1 cellular context compared by ENCODE assay signal in the genomic region with DNA sequence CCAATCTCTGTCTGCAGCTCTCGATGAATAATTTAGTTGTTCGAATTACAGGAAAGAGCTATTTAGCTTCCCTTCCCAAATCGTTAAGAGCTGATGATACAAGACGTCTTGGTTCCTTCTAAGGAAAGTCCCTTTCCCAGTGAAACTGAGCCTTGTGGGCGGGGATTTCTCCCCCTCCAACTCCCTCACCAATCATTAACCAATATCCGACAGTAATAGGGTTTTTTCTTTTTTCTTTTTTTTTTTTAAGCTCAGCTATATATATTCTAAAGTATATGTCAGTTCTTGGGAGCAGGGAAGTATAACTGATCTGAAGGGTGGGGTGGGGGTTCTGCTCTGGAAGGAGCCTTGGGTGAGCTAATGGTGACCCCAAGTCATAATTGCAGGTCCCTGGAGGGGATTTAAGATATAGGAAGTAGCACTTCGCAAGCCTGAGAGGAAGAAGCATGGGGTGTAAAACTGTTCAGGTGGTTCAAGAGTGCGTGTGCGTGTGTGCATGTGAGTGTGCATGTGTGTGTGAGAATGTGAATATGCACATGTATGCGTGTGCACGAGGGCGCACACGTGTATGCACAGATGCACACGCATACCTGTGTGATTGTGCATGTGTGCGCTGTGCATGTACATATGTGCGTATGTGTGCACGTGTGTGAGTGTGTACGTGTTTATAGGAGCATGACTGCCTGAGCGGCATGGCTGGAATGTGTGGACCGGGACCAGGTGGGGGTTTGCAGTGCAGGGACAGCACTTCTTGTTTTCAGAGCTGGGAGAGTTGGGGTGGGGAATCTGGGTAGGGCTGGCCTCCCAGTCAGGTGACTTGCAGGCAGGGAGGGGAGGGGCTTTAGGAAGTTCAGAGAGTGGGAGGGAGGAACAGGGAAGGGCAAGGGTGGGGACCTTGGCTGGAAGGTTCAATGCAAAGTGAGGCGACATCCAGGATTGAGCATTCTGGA.
TF ChIP-seq lines count a peak whose summit lies in the region.

No MANE protein-coding gene starts in this region.

TF ChIP-seq in HepG2, 621 proteins besides CTCF, POLR2A, EP300 and RAD21 (continued from another document and continues in another):
- TF ChIP-seq, protein P1, sequence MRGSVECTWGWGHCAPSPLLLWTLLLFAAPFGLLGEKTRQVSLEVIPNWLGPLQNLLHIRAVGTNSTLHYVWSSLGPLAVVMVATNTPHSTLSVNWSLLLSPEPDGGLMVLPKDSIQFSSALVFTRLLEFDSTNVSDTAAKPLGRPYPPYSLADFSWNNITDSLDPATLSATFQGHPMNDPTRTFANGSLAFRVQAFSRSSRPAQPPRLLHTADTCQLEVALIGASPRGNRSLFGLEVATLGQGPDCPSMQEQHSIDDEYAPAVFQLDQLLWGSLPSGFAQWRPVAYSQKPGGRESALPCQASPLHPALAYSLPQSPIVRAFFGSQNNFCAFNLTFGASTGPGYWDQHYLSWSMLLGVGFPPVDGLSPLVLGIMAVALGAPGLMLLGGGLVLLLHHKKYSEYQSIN (CRISPR knock-in tag; IDR thresholded peaks at IDR 0.05; ENCODE audit: borderline replicate concordance): no peak
- TF ChIP-seq BHLHE40 (IDR thresholded peaks at IDR 0.05; ENCODE audit: low read length): peak; percentile 58
- 0 out of 2 replicates have a peak, but pooled peaks have one; percentile 21 for TF ChIP-seq ZC3H4 (CRISPR knock-in tag; IDR thresholded peaks at IDR 0.05; ENCODE audit: borderline replicate concordance)
- 0 out of 2 replicates have a peak, but pooled peaks have one; percentile 23 for TF ChIP-seq SPEN (CRISPR knock-in tag; IDR thresholded peaks at IDR 0.05; ENCODE audit: low read depth)
- no peak for TF ChIP-seq RXRB (CRISPR knock-in tag; IDR thresholded peaks at IDR 0.05; ENCODE audit: borderline replicate concordance)
- TF ChIP-seq, protein P2, sequence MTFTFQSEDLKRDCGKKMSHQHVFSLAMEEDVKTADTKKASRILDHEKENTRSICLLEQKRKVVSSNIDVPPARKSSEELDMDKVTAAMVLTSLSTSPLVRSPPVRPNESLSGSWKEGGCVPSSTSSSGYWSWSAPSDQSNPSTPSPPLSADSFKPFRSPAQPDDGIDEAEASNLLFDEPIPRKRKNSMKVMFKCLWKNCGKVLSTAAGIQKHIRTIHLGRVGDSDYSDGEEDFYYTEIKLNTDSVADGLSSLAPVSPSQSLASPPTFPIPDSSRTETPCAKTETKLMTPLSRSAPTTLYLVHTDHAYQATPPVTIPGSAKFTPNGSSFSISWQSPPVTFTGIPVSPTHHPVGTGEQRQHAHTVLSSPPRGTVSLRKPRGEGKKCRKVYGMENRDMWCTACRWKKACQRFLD (CRISPR knock-in tag; IDR thresholded peaks at IDR 0.05; ENCODE audit: borderline replicate concordance): no peak
- TF ChIP-seq, protein P3, sequence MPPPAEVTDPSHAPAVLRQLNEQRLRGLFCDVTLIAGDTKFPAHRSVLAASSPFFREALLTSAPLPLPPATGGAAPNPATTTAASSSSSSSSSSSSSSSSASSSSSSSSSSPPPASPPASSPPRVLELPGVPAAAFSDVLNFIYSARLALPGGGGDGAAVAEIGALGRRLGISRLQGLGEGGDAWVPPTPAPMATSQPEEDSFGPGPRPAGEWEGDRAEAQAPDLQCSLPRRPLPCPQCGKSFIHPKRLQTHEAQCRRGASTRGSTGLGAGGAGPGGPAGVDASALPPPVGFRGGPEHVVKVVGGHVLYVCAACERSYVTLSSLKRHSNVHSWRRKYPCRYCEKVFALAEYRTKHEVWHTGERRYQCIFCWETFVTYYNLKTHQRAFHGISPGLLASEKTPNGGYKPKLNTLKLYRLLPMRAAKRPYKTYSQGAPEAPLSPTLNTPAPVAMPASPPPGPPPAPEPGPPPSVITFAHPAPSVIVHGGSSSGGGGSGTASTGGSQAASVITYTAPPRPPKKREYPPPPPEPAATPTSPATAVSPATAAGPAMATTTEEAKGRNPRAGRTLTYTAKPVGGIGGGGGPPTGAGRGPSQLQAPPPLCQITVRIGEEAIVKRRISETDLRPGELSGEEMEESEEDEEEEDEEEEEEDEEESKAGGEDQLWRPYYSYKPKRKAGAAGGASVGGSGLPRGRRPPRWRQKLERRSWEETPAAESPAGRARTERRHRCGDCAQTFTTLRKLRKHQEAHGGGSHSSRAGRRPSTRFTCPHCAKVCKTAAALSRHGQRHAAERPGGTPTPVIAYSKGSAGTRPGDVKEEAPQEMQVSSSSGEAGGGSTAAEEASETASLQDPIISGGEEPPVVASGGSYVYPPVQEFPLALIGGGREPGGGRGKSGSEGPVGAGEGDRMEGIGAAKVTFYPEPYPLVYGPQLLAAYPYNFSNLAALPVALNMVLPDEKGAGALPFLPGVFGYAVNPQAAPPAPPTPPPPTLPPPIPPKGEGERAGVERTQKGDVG (CRISPR knock-in tag; IDR thresholded peaks at IDR 0.05; ENCODE audit: borderline replicate concordance): no peak
- TF ChIP-seq TAF1 (CRISPR knock-in tag; IDR thresholded peaks at IDR 0.05): no peak
- TF ChIP-seq, protein P4, sequence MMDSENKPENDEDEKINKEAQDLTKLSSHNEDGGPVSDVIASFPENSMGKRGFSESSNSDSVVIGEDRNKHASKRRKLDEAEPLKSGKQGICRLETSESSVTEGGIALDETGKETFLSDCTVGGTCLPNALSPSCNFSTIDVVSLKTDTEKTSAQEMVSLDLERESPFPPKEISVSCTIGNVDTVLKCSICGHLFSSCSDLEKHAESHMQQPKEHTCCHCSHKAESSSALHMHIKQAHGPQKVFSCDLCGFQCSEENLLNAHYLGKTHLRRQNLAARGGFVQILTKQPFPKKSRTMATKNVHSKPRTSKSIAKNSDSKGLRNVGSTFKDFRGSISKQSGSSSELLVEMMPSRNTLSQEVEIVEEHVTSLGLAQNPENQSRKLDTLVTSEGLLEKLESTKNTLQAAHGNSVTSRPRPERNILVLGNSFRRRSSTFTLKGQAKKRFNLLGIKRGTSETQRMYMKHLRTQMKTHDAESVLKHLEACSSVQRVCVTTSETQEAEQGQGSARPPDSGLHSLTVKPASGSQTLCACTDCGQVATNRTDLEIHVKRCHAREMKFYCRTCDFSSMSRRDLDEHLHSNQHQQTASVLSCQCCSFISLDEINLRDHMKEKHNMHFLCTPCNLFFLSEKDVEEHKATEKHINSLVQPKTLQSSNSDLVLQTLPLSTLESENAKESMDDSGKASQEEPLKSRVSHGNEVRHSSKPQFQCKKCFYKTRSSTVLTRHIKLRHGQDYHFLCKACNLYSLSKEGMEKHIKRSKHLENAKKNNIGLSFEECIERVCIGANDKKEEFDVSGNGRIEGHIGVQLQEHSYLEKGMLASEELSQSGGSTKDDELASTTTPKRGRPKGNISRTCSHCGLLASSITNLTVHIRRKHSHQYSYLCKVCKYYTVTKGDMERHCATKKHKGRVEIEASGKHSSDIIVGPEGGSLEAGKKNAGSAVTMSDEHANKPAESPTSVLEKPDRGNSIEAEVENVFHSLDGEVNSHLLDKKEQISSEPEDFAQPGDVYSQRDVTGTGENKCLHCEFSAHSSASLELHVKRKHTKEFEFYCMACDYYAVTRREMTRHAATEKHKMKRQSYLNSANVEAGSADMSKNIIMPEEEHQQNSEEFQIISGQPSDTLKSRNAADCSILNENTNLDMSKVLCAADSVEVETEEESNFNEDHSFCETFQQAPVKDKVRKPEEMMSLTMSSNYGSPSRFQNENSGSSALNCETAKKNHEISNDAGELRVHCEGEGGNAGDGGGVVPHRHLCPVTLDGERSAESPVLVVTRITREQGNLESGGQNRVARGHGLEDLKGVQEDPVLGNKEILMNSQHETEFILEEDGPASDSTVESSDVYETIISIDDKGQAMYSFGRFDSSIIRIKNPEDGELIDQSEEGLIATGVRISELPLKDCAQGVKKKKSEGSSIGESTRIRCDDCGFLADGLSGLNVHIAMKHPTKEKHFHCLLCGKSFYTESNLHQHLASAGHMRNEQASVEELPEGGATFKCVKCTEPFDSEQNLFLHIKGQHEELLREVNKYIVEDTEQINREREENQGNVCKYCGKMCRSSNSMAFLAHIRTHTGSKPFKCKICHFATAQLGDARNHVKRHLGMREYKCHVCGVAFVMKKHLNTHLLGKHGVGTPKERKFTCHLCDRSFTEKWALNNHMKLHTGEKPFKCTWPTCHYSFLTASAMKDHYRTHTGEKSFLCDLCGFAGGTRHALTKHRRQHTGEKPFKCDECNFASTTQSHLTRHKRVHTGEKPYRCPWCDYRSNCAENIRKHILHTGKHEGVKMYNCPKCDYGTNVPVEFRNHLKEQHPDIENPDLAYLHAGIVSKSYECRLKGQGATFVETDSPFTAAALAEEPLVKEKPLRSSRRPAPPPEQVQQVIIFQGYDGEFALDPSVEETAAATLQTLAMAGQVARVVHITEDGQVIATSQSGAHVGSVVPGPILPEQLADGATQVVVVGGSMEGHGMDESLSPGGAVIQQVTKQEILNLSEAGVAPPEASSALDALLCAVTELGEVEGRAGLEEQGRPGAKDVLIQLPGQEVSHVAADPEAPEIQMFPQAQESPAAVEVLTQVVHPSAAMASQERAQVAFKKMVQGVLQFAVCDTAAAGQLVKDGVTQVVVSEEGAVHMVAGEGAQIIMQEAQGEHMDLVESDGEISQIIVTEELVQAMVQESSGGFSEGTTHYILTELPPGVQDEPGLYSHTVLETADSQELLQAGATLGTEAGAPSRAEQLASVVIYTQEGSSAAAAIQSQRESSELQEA (CRISPR knock-in tag; IDR thresholded peaks at IDR 0.05; ENCODE audit: not compliant biosample characterization): no peak
- TF ChIP-seq, protein P5, sequence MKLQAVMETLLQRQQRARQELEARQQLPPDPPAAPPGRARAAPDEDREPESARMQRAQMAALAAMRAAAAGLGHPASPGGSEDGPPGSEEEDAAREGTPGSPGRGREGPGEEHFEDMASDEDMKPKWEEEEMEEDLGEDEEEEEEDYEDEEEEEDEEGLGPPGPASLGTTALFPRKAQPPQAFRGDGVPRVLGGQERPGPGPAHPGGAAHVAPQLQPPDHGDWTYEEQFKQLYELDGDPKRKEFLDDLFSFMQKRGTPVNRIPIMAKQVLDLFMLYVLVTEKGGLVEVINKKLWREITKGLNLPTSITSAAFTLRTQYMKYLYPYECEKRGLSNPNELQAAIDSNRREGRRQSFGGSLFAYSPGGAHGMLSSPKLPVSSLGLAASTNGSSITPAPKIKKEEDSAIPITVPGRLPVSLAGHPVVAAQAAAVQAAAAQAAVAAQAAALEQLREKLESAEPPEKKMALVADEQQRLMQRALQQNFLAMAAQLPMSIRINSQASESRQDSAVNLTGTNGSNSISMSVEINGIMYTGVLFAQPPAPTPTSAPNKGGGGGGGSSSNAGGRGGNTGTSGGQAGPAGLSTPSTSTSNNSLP (IDR thresholded peaks at IDR 0.05; ENCODE audit: low read depth, low read length): no peak
- TF ChIP-seq ZNF879 (CRISPR knock-in tag; IDR thresholded peaks at IDR 0.05): no peak
- TF ChIP-seq ZFY (CRISPR knock-in tag; IDR thresholded peaks at IDR 0.05): no peak
- no peak for TF ChIP-seq ATM (IDR thresholded peaks at IDR 0.05; ENCODE audit: borderline replicate concordance)
- no peak for TF ChIP-seq XRCC5 (optimal IDR thresholded peaks at IDR 0.05; ENCODE audit: low read length)
- TF ChIP-seq, protein P6, sequence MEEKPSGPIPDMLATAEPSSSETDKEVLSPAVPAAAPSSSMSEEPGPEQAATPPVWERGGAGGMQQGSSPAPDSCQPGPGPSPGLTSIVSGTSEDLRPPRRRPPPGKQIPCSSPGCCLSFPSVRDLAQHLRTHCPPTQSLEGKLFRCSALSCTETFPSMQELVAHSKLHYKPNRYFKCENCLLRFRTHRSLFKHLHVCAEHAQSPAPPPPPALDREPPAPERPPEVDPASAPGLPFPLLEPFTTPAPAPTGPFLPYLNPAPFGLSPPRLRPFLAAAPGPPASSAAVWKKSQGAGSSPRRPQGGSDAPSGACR (CRISPR knock-in tag; IDR thresholded peaks at IDR 0.05): no peak
- TF ChIP-seq MED1 (CRISPR knock-in tag; IDR thresholded peaks at IDR 0.05): no peak
- TF ChIP-seq ZNF773 (CRISPR knock-in tag; IDR thresholded peaks at IDR 0.05; ENCODE audit: borderline replicate concordance): no peak
- TF ChIP-seq, protein P7, sequence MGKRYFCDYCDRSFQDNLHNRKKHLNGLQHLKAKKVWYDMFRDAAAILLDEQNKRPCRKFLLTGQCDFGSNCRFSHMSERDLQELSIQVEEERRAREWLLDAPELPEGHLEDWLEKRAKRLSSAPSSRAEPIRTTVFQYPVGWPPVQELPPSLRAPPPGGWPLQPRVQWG (CRISPR knock-in tag; IDR thresholded peaks at IDR 0.05; ENCODE audit: borderline replicate concordance, low read depth): no peak
- TF ChIP-seq ZNF552 (CRISPR knock-in tag; IDR thresholded peaks at IDR 0.05; ENCODE audit: borderline replicate concordance): no peak
- no peak for TF ChIP-seq SP140L (CRISPR knock-in tag; IDR thresholded peaks at IDR 0.05; ENCODE audit: borderline replicate concordance)
- no peak for TF ChIP-seq IKZF4 (CRISPR knock-in tag; IDR thresholded peaks at IDR 0.05; ENCODE audit: borderline replicate concordance, low read depth, not compliant biosample characterization)
- TF ChIP-seq JARID2 (CRISPR knock-in tag; IDR thresholded peaks at IDR 0.05; ENCODE audit: insufficient replicate concordance): no peak
- TF ChIP-seq, protein P8, sequence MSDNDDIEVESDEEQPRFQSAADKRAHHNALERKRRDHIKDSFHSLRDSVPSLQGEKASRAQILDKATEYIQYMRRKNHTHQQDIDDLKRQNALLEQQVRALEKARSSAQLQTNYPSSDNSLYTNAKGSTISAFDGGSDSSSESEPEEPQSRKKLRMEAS (IDR thresholded peaks at IDR 0.05): peak; percentile 54
- TF ChIP-seq ZNF383 (CRISPR knock-in tag; IDR thresholded peaks at IDR 0.05; ENCODE audit: borderline replicate concordance): 0 out of 2 replicates have a peak, but pooled peaks have one; percentile 44
- TF ChIP-seq ZSCAN25 (CRISPR knock-in tag; IDR thresholded peaks at IDR 0.05): no peak
